ENCODE assay signal across 9 cellular contexts in genomic region chr10:69389827-69390490, GRCh38. TPM values are rescaled to one million over a fixed set of nuclear protein-coding genes. Genes with fewer than 3 reads are reported as not detected.
A peak's percentile ranks its signal among the peaks of the same experiment; 100 is the strongest.
DNase-seq lines count a peak whose midpoint lies in the region; ATAC-seq and TF ChIP-seq lines count a peak whose summit lies in the region.
"Had no signal": no experiment of that assay in that cellular context is flagged by ENCODE, and none has a peak within 500 bp of the region (broad histone marks: within the 10 kb centered on the region; RNA-seq: fewer than 3 reads in every experiment).

No MANE protein-coding gene starts in this region.

- H3K9me3 Mint-ChIP-seq in activated CD8-positive, alpha-beta memory T cell treated with anti-CD3 and anti-CD28 coated beads, Interleukin-2, amount 10 ng/mL, durations not matched to agents 7 days and 5 days (ENCODE audit: low read depth) = no peaks in the 10 kb centered on the region
- no peaks in the 10 kb centered on the region for H3K9me3 Mint-ChIP-seq in stimulated activated naive B cell treated with anti-CD40 and anti-IgM and Interleukin-4, amounts not matched to agents 10 μg/mL and 1 μg/mL and 100 μg/mL, for 72 hours

- H3K27ac Mint-ChIP-seq in activated CD8-positive, alpha-beta memory T cell treated with anti-CD3 and anti-CD28 coated beads, Interleukin-2, amount 10 ng/mL, durations not matched to agents 7 days and 5 days = peak overlapping the region; percentile 85
- H3K27ac Mint-ChIP-seq in stimulated activated naive B cell treated with anti-CD40 and anti-IgM and Interleukin-4, amounts not matched to agents 10 μg/mL and 1 μg/mL and 100 μg/mL, for 72 hours = peak overlapping the region; percentile 49

- TF ChIP-seq CTCF in RWPE1 (conservative IDR thresholded peaks at IDR 0.05; ENCODE audit: low read depth) = no peak

- CTCF ChIA-PET in activated CD8-positive, alpha-beta memory T cell treated with anti-CD3 and anti-CD28 coated beads, Interleukin-2, amount 10 ng/mL, durations not matched to agents 7 days and 5 days (lab: Charles Lee) = interaction anchor here (0.9 to 9.3 kb wide), 6 partner anchors 18 to 152 kb away, joined by 3 to 146 read pairs (median 8); no protein-coding TSS in a partner anchor
- CTCF ChIA-PET in RWPE1 (lab: Yijun Ruan, JAX) = interaction anchor here (0.5 to 1.4 kb wide), 7 partner anchors 10 to 296 kb away, joined by 3 to 6 read pairs (median 4); no protein-coding TSS in a partner anchor

- ATAC-seq in activated CD8-positive, alpha-beta memory T cell treated with anti-CD3 and anti-CD28 coated beads, Interleukin-2, amount 10 ng/mL, durations not matched to agents 7 days and 5 days = no peak
- no peak for ATAC-seq in stimulated activated naive B cell treated with anti-CD40 and anti-IgM and Interleukin-4, amounts not matched to agents 10 μg/mL and 1 μg/mL and 100 μg/mL, for 72 hours (replicated peaks)
- ATAC-seq in GM21723 (IDR thresholded peaks at IDR 0.05; ENCODE audit: unreplicated experiment) = no peak
- ATAC-seq in HG03432 (IDR thresholded peaks at IDR 0.05; ENCODE audit: unreplicated experiment) = no peak

- H3K4me1 Mint-ChIP-seq in activated CD8-positive, alpha-beta memory T cell treated with anti-CD3 and anti-CD28 coated beads, Interleukin-2, amount 10 ng/mL, durations not matched to agents 7 days and 5 days = peaks cover 15% of the 10 kb centered on the region
- peaks cover 11 to 24% of the 10 kb centered on the region in 2 donors for H3K4me1 Mint-ChIP-seq in stimulated activated naive B cell treated with anti-CD40 and anti-IgM and Interleukin-4, amounts not matched to agents 10 μg/mL and 1 μg/mL and 100 μg/mL, for 72 hours

- H3K27ac ChIP-seq in RWPE1 = peak overlapping the region; percentile 76

- POLR2A ChIA-PET in RWPE1 (lab: Yijun Ruan, JAX; ENCODE audit: low non-redundant PET) = no interaction called here

- H3K36me3 Mint-ChIP-seq in activated CD8-positive, alpha-beta memory T cell treated with anti-CD3 and anti-CD28 coated beads, Interleukin-2, amount 10 ng/mL, durations not matched to agents 7 days and 5 days = peaks cover 48% of the 10 kb centered on the region
- H3K36me3 Mint-ChIP-seq in stimulated activated naive B cell treated with anti-CD40 and anti-IgM and Interleukin-4, amounts not matched to agents 10 μg/mL and 1 μg/mL and 100 μg/mL, for 72 hours = peaks cover 41 to 67% of the 10 kb centered on the region in 2 donors

- H3K4me3 Mint-ChIP-seq in activated CD8-positive, alpha-beta memory T cell treated with anti-CD3 and anti-CD28 coated beads, Interleukin-2, amount 10 ng/mL, durations not matched to agents 7 days and 5 days = no peak overlapping the region
- no peak overlapping the region for H3K4me3 Mint-ChIP-seq in stimulated activated naive B cell treated with anti-CD40 and anti-IgM and Interleukin-4, amounts not matched to agents 10 μg/mL and 1 μg/mL and 100 μg/mL, for 72 hours

- no peak for DNase-seq in activated CD8-positive, alpha-beta memory T cell treated with anti-CD3 and anti-CD28 coated beads, Interleukin-2, amount 10 ng/mL, durations not matched to agents 7 days and 5 days
- no peak for DNase-seq in activated CD8-positive, alpha-beta memory T cell treated with anti-CD3 and anti-CD28 coated beads, Interleukin-2, amount 50 U/mL, for 4 hours
- peak; percentile 65 for DNase-seq in RWPE1 (ENCODE audit: low spot score)
- DNase-seq in fibroblast of gingiva (ENCODE audit: low read depth) = peak; percentile 68
- DNase-seq in stimulated activated naive B cell treated with anti-CD40 and anti-IgM and Interleukin-4, amounts not matched to agents 10 μg/mL and 1 μg/mL and 100 μg/mL, for 72 hours = no peak
- no peak for DNase-seq in OCI-M1 (lab: John Stamatoyannopoulos, UW)
- DNase-seq: DMS79 had no signal

- no peaks in the 10 kb centered on the region for H3K27me3 Mint-ChIP-seq in activated CD8-positive, alpha-beta memory T cell treated with anti-CD3 and anti-CD28 coated beads, Interleukin-2, amount 10 ng/mL, durations not matched to agents 7 days and 5 days
- H3K27me3 Mint-ChIP-seq in stimulated activated naive B cell treated with anti-CD40 and anti-IgM and Interleukin-4, amounts not matched to agents 10 μg/mL and 1 μg/mL and 100 μg/mL, for 72 hours = no peaks in the 10 kb centered on the region

RNA-seq across cellular contexts. Expression of gene TACR2, which starts 26.8 kb away (rescaled TPM):
- not detected for total RNA-seq in activated CD8-positive, alpha-beta memory T cell treated with anti-CD3 and anti-CD28 coated beads, Interleukin-2, amount 10 ng/mL, durations not matched to agents 7 days and 5 days

Comparison
In these comparisons a context has a peak if more than half of its experiments do, and no peak if none do; other contexts are left out.
1. DNase-seq: peak in RWPE1 (single experiment) and fibroblast of gingiva (single experiment); none in activated CD8-positive, alpha-beta memory T cell treated with anti-CD3 and anti-CD28 coated beads, Interleukin-2, amount 10 ng/mL, durations not matched to agents 7 days and 5 days (single experiment), activated CD8-positive, alpha-beta memory T cell treated with anti-CD3 and anti-CD28 coated beads, Interleukin-2, amount 50 U/mL, for 4 hours (single experiment), stimulated activated naive B cell treated with anti-CD40 and anti-IgM and Interleukin-4, amounts not matched to agents 10 μg/mL and 1 μg/mL and 100 μg/mL, for 72 hours (single experiment) and OCI-M1 (single experiment).